Comparison of ENCODE assay signal across 14 cellular contexts in the genomic region with DNA sequence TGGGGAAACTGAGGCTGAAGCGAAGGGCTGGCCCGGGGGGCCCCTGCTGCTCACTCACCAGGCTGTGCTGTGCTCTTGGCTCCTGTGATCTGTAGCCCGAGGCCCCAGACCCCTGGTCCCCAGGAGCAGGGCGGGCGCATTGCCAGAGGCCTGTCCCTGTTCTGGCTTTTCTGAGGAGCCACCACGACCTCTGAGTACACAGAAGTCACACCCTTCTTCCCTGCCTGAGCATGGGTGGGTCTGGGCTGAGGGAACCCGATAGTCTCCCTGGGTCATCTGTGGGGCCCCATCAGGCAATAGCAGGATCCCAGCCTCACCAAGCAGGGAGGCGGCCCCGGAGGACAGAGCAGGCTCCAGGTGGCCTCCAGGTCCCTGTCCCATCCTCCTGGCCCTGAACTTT. TPM values are rescaled to one million over a fixed set of nuclear protein-coding genes. Genes with fewer than 3 reads are reported as not detected.
"Had no signal": no experiment of that assay in that cellular context is flagged by ENCODE, and none has a peak within 500 bp of the region (broad histone marks: within the 10 kb centered on the region; RNA-seq: fewer than 3 reads in every experiment).

No MANE protein-coding gene starts in this region.

- DNase-seq: anterior cingulate cortex; esophagus squamous epithelium; foreskin fibroblast; glutamatergic neuron; midbrain; naive B cell; stimulated activated CD4-positive, alpha-beta T cell treated with anti-CD3 and anti-CD28 coated beads, Interleukin-4, amount 100 ng/mL, for 4 hours; stomach; T-helper 9 cell had no signal

- H3K27ac ChIP-seq: breast epithelium, esophagus squamous epithelium, stomach had no signal

- H3K27ac Mint-ChIP-seq: activated naive CD8-positive, alpha-beta T cell; naive B cell had no signal

- H3K4me3 Mint-ChIP-seq: activated naive CD8-positive, alpha-beta T cell had no signal

- ATAC-seq: SK-N-SH treated with all-trans-retinoic acid at 6 μM for 48 hours had no signal

- H3K9me3 Mint-ChIP-seq: naive B cell had no signal

- H3K27me3 Mint-ChIP-seq: activated naive CD8-positive, alpha-beta T cell had no signal

- H3K9me3 ChIP-seq: breast epithelium, esophagus squamous epithelium, stomach had no signal

- H3K4me3 ChIP-seq: breast epithelium, esophagus squamous epithelium, lung, stomach had no signal

- H3K36me3 ChIP-seq: breast epithelium had no signal

- H3K27me3 ChIP-seq: breast epithelium, esophagus squamous epithelium, stomach had no signal

RNA-seq across cellular contexts. Expression of a gene that starts 17.5 kb away (rescaled TPM):
- total RNA-seq: chondrocyte had no signal
